In genomic region chr1:11634759-11635158, GRCh38 we compare ENCODE assay signal across 14 cellular contexts. TPM values are rescaled to one million over a fixed set of nuclear protein-coding genes. Genes with fewer than 3 reads are reported as not detected.
DNase-seq lines count a peak whose midpoint lies in the region; ATAC-seq and TF ChIP-seq lines count a peak whose summit lies in the region.
"Had no signal": no experiment of that assay in that cellular context is flagged by ENCODE, and none has a peak within 500 bp of the region (broad histone marks: within the 10 kb centered on the region; RNA-seq: fewer than 3 reads in every experiment).

No MANE protein-coding gene starts in this region.

- H3K27me3 Mint-ChIP-seq in naive B cell (peaks cover 8 to 43% (median 28%) of the 10 kb centered on the region in 3 donors), natural killer cell (ENCODE audit: low read depth in 2 of 2) (peaks cover 6 to 21% of the 10 kb centered on the region in 2 donors)

- H3K36me3 Mint-ChIP-seq in naive B cell (no peaks in the 10 kb centered on the region), natural killer cell (no peaks in the 10 kb centered on the region)

- DNase-seq in DMS79 (lab: John Stamatoyannopoulos, UW) (peak; percentile 90), NCI-H187 (lab: John Stamatoyannopoulos, UW) (peak; percentile 61 to 89), NCI-H345 treated with DMSO at 0.1 percent for 48 hours (lab: John Stamatoyannopoulos, UW; ENCODE audit: unreplicated experiment) (peak; percentile 16), naive B cell (no peak), natural killer cell (no peak)
- no peak for DNase-seq in stimulated activated naive CD8-positive, alpha-beta T cell treated with anti-CD3 and anti-CD28 coated beads, Interleukin-15, Interleukin-2, amounts not matched to agents 100 U/mL and 50 U/mL, for 24 hours
- DNase-seq: ACHN; BE2C; CD8-positive, alpha-beta memory T cell; MG63; NCI-H82; SHP77 treated with DMSO at 0.1 percent for 48 hours had no signal

- H3K4me1 Mint-ChIP-seq in naive B cell (peaks cover 4 to 11% (median 6%) of the 10 kb centered on the region in 3 donors), natural killer cell (no peaks in the 10 kb centered on the region)

- intact Hi-C loops in natural killer cell (cut with micrococcal nuclease), result no loop called here

- peak; percentile 37 for ATAC-seq in naive B cell (ENCODE audit: low read depth in 2 of 2)
- no peak for ATAC-seq in stimulated activated naive CD8-positive, alpha-beta T cell treated with anti-CD3 and anti-CD28 coated beads, Interleukin-15, Interleukin-2, amounts not matched to agents 100 U/mL and 50 U/mL, for 24 hours
- no peak for ATAC-seq in GM21576 (IDR thresholded peaks at IDR 0.05; ENCODE audit: unreplicated experiment)
- no peak for ATAC-seq in natural killer cell

- no peak overlapping the region for H3K27ac Mint-ChIP-seq in naive B cell
- H3K27ac Mint-ChIP-seq in natural killer cell, result no peak overlapping the region
- H3K27ac Mint-ChIP-seq: CD8-positive, alpha-beta memory T cell; T-helper 1 cell treated with Interleukin-12 subunit alpha and Interleukin-12 subunit beta and Interleukin-4 antibody, amounts not matched to agents 30 μg/mL and 1 μg/mL, for 36 hours had no signal

- H3K4me3 Mint-ChIP-seq in naive B cell (no peak overlapping the region), natural killer cell (no peak overlapping the region)
- H3K4me3 Mint-ChIP-seq: CD8-positive, alpha-beta memory T cell; T-helper 1 cell treated with Interleukin-12 subunit alpha and Interleukin-12 subunit beta and Interleukin-4 antibody, amounts not matched to agents 30 μg/mL and 1 μg/mL, for 36 hours had no signal

- no peak for TF ChIP-seq CTCF in natural killer cell (IDR thresholded peaks at IDR 0.05)

- H3K9me3 Mint-ChIP-seq in naive B cell, result no peaks in the 10 kb centered on the region
- H3K9me3 Mint-ChIP-seq in natural killer cell, result no peaks in the 10 kb centered on the region
- H3K9me3 Mint-ChIP-seq: CD8-positive, alpha-beta memory T cell; T-helper 1 cell treated with Interleukin-12 subunit alpha and Interleukin-12 subunit beta and Interleukin-4 antibody, amounts not matched to agents 30 μg/mL and 1 μg/mL, for 36 hours had no signal

RNA-seq across cellular contexts. Expression of gene FBXO2, which starts 19.5 kb away (rescaled TPM):
- polyA plus RNA-seq in naive B cell (ENCODE audit: low read depth in 6 of 6), result 1 to 10 TPM; 5.8 to 10.0 (median 6.6) TPM
- 1 to 10 TPM; 5.9 to 7.9 (median 6.7) TPM for total RNA-seq in natural killer cell

RNA-seq across cellular contexts. Expression of gene FBXO44, which starts 19.9 kb away (rescaled TPM):
- 10 to 100 TPM in 4 of 6 donors, 1 to 10 TPM in 2; 7.0 to 15.2 (median 11.2) TPM for polyA plus RNA-seq in naive B cell (ENCODE audit: low read depth in 6 of 6)
- total RNA-seq in natural killer cell, result 10 to 100 TPM; 57.6 to 79.1 (median 69.8) TPM

RNA-seq across cellular contexts. Expression of gene FBXO6, which starts 29.2 kb away (rescaled TPM):
- polyA plus RNA-seq in naive B cell (ENCODE audit: low read depth in 6 of 6), result 10 to 100 TPM; 14.1 to 28.6 (median 17.8) TPM
- 10 to 100 TPM; 22.6 to 38.0 (median 28.1) TPM for total RNA-seq in natural killer cell

RNA-seq across cellular contexts. Expression of gene MAD2L2, which starts 46.2 kb away (rescaled TPM):
- polyA plus RNA-seq in naive B cell (ENCODE audit: low read depth in 6 of 6), result 10 to 100 TPM; 43.6 to 75.4 (median 56.2) TPM
- 10 to 100 TPM; 50.6 to 66.0 (median 60.4) TPM for total RNA-seq in natural killer cell

RNA-seq across cellular contexts. Expression of gene DRAXIN, which starts 56.8 kb away (rescaled TPM):
- under 1 TPM in 5 of 6 donors, not detected in 1; 0.04 to 0.09 (median 0.09) TPM for polyA plus RNA-seq in naive B cell (ENCODE audit: low read depth in 6 of 6)
- 10 to 100 TPM; 10.9 to 24.9 (median 12.1) TPM for total RNA-seq in natural killer cell

Comparison
In these comparisons a context has a peak if more than half of its experiments do, and no peak if none do; other contexts are left out.
1. DNase-seq: peak in DMS79 (single experiment), NCI-H187 (2 of 2) and NCI-H345 treated with DMSO at 0.1 percent for 48 hours (single experiment); none in naive B cell (single experiment), stimulated activated naive CD8-positive, alpha-beta T cell treated with anti-CD3 and anti-CD28 coated beads, Interleukin-15, Interleukin-2, amounts not matched to agents 100 U/mL and 50 U/mL, for 24 hours (single experiment) and natural killer cell (single experiment).
2. ATAC-seq: peak in naive B cell (2 of 2); none in stimulated activated naive CD8-positive, alpha-beta T cell treated with anti-CD3 and anti-CD28 coated beads, Interleukin-15, Interleukin-2, amounts not matched to agents 100 U/mL and 50 U/mL, for 24 hours (single experiment), GM21576 (single experiment) and natural killer cell (0 of 3).